8 cellular contexts compared by ENCODE assay signal in the genomic region with DNA sequence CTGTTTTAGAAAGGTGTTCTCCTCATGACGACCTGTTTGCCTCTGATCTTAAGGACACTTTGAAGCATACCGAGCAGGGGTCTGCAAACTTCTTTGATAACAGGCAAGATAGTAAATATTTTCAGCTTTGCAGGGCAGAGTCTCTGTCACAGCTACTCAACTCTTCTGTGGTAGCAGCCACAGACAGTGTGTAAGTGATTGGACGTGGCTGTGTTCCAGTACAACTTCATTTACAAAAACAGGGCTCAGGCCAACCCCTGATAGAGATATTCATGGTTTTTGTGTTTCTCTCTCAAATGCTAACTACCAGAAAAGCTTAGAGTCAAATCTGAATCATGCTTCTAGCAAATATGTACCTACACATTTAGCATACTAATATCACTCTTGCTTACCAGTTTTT. TPM values are rescaled to one million over a fixed set of nuclear protein-coding genes. Genes with fewer than 3 reads are reported as not detected.
DNase-seq lines count a peak whose midpoint lies in the region; ATAC-seq and TF ChIP-seq lines count a peak whose summit lies in the region.

No MANE protein-coding gene starts in this region.

- H3K36me3 Mint-ChIP-seq in T-helper 1 cell treated with Interleukin-12 subunit alpha and Interleukin-12 subunit beta and Interleukin-4 antibody, amounts not matched to agents 30 μg/mL and 1 μg/mL, for 36 hours (ENCODE audit: low read depth), result peaks cover 69% of the 10 kb centered on the region

- peak; percentile 19 for ATAC-seq in GM18858 (IDR thresholded peaks at IDR 0.05; ENCODE audit: unreplicated experiment)
- ATAC-seq in HG02852 (IDR thresholded peaks at IDR 0.05; ENCODE audit: unreplicated experiment), result peak; percentile 8
- ATAC-seq in right cardiac atrium, result peak; percentile 57 to 67

- no peak overlapping the region for H3K4me3 ChIP-seq in right cardiac atrium (ENCODE audit: low read length)
- no peak overlapping the region for H3K4me3 ChIP-seq in vagina

- peaks cover 0 to 22% of the 10 kb centered on the region in 2 donors for H3K36me3 ChIP-seq in vagina

- H3K9me3 Mint-ChIP-seq in T-helper 1 cell treated with Interleukin-12 subunit alpha and Interleukin-12 subunit beta and Interleukin-4 antibody, amounts not matched to agents 30 μg/mL and 1 μg/mL, for 36 hours, result no peaks in the 10 kb centered on the region

- DNase-seq in right cardiac atrium, result peak in 1 of 3 donors; percentile 39
- no peak for DNase-seq in vagina (ENCODE audit: extremely low spot score in 2 of 2)
- DNase-seq in RWPE1 (ENCODE audit: low spot score), result no peak
- DNase-seq in NCI-H1694 treated with DMSO at 0.1 percent for 48 hours (lab: John Stamatoyannopoulos, UW), result no peak
- no peak for DNase-seq in LoVo (ENCODE audit: low spot score)

- H3K27ac ChIP-seq in right cardiac atrium (ENCODE audit: low read length) (peak overlapping the region; percentile 26), vagina (peak overlapping the region; percentile 60), RWPE1 (no peak overlapping the region)

- peak overlapping the region; percentile 73 for H3K4me3 Mint-ChIP-seq in T-helper 1 cell treated with Interleukin-12 subunit alpha and Interleukin-12 subunit beta and Interleukin-4 antibody, amounts not matched to agents 30 μg/mL and 1 μg/mL, for 36 hours

- TF ChIP-seq CTCF in vagina (IDR thresholded peaks at IDR 0.05) (no peak), RWPE1 (conservative IDR thresholded peaks at IDR 0.05; ENCODE audit: low read depth) (no peak)

- POLR2A ChIA-PET in RWPE1 (lab: Yijun Ruan, JAX; ENCODE audit: low non-redundant PET), result no interaction called here

- peak overlapping the region; percentile 93 for H3K27ac Mint-ChIP-seq in T-helper 1 cell treated with Interleukin-12 subunit alpha and Interleukin-12 subunit beta and Interleukin-4 antibody, amounts not matched to agents 30 μg/mL and 1 μg/mL, for 36 hours

- no peaks in the 10 kb centered on the region for H3K27me3 Mint-ChIP-seq in T-helper 1 cell treated with Interleukin-12 subunit alpha and Interleukin-12 subunit beta and Interleukin-4 antibody, amounts not matched to agents 30 μg/mL and 1 μg/mL, for 36 hours (ENCODE audit: low read depth)

- WGBS in right cardiac atrium, result 21% methylated on average over 3 of the region's 3 CpGs

- H3K9me3 ChIP-seq in right cardiac atrium (ENCODE audit: control insufficient read depth, low read length), result no peaks in the 10 kb centered on the region
- H3K9me3 ChIP-seq in vagina, result no peaks in the 10 kb centered on the region

- H3K4me1 Mint-ChIP-seq in T-helper 1 cell treated with Interleukin-12 subunit alpha and Interleukin-12 subunit beta and Interleukin-4 antibody, amounts not matched to agents 30 μg/mL and 1 μg/mL, for 36 hours (ENCODE audit: low read depth), result peaks cover 88% of the 10 kb centered on the region

- H3K27me3 ChIP-seq in right cardiac atrium (ENCODE audit: control insufficient read depth, insufficient read depth), result no peaks in the 10 kb centered on the region
- H3K27me3 ChIP-seq in vagina, result no peaks in the 10 kb centered on the region

- intact Hi-C loops in right cardiac atrium (cut with DNase I), result no loop called here
- intact Hi-C loops in vagina (cut with DNase I), result no loop called here

- peaks cover 38% of the 10 kb centered on the region for H3K4me1 ChIP-seq in right cardiac atrium (ENCODE audit: control insufficient read depth, insufficient read depth, low read length)
- H3K4me1 ChIP-seq in vagina, result peaks cover 91% of the 10 kb centered on the region

- TF ChIP-seq POLR2A in vagina (IDR thresholded peaks at IDR 0.05), result no peak

- CTCF ChIA-PET in RWPE1 (lab: Yijun Ruan, JAX), result interaction anchor here (0.6 kb wide), 1 partner anchor 738 kb away, joined by 4 read pairs; no protein-coding TSS in a partner anchor

RNA-seq across cellular contexts. Expression of a gene that starts 51.5 kb away (rescaled TPM):
- total RNA-seq in right cardiac atrium (100 to 1,000 TPM; 196 to 255 (median 212) TPM), vagina (176 TPM)
- polyA plus RNA-seq in right cardiac atrium, result 77.7 TPM

Comparison
In these comparisons a context has a peak if more than half of its experiments do, and no peak if none do; other contexts are left out.
1. ATAC-seq: peak in every context shown above with its lines; median percentile 62 in right cardiac atrium; 19 in GM18858; 8 in HG02852.